ENCODE assay signal across 15 cellular contexts in genomic region chr5:177295929-177296328, GRCh38. TPM values are rescaled to one million over a fixed set of nuclear protein-coding genes. Genes with fewer than 3 reads are reported as not detected.
A peak's percentile ranks its signal among the peaks of the same experiment; 100 is the strongest.
DNase-seq lines count a peak whose midpoint lies in the region; ATAC-seq, FAIRE-seq and TF ChIP-seq lines count a peak whose summit lies in the region.
"Had no signal": no experiment of that assay in that cellular context is flagged by ENCODE, and none has a peak within 500 bp of the region (broad histone marks: within the 10 kb centered on the region; RNA-seq: fewer than 3 reads in every experiment).

No MANE protein-coding gene starts in this region.

- intact Hi-C loops in esophagus squamous epithelium (cut with DNase I) = no loop called here

- TF ChIP-seq CTCF in esophagus squamous epithelium (IDR thresholded peaks at IDR 0.05) = no peak

- CTCF ChIA-PET in activated CD4-positive, alpha-beta memory T cell treated with anti-CD3 and anti-CD28 coated beads, Interleukin-2, amount 10 ng/mL, durations not matched to agents 7 days and 5 days (lab: Charles Lee) = interaction anchor here (0.9 to 4.5 kb wide), 5 partner anchors 14 to 184 kb away, joined by 3 to 43 read pairs (median 4); no protein-coding TSS in a partner anchor

- peaks cover 36% of the 10 kb centered on the region for H4K20me1 ChIP-seq in BLaER1

- WGBS in esophagus squamous epithelium, 2 donors = 83 to 90% methylated on average over 4 of the region's 8 CpGs

- peaks cover 57% of the 10 kb centered on the region for H3K4me1 Mint-ChIP-seq in activated CD4-positive, alpha-beta memory T cell treated with anti-CD3 and anti-CD28 coated beads, Interleukin-2, amount 10 ng/mL, durations not matched to agents 7 days and 5 days
- peaks cover 40% of the 10 kb centered on the region for H3K4me1 Mint-ChIP-seq in memory B cell

- no peaks in the 10 kb centered on the region for H3K27me3 Mint-ChIP-seq in activated CD4-positive, alpha-beta memory T cell treated with anti-CD3 and anti-CD28 coated beads, Interleukin-2, amount 10 ng/mL, durations not matched to agents 7 days and 5 days
- no peaks in the 10 kb centered on the region for H3K27me3 Mint-ChIP-seq in memory B cell

- peak overlapping the region; percentile 100 for H3K4me2 ChIP-seq in BLaER1

- H3K9me3 ChIP-seq in BLaER1 = no peaks in the 10 kb centered on the region
- H3K9me3 ChIP-seq in esophagus squamous epithelium = no peaks in the 10 kb centered on the region
- H3K9me3 ChIP-seq: Peyer's patch had no signal

- TF ChIP-seq POLR2A in GM12891 (IDR thresholded peaks at IDR 0.05; ENCODE audit: low read depth, low read length) (no peak), esophagus squamous epithelium (IDR thresholded peaks at IDR 0.05) (no peak)

- H3K9ac ChIP-seq in BLaER1 = peak overlapping the region; percentile 49

- H3K36me3 ChIP-seq in BLaER1 (peaks cover 76% of the 10 kb centered on the region), esophagus squamous epithelium (peaks cover 33 to 82% (median 34%) of the 10 kb centered on the region in 3 donors)

- peak overlapping the region; percentile 72 for H3K27ac Mint-ChIP-seq in activated CD4-positive, alpha-beta memory T cell treated with anti-CD3 and anti-CD28 coated beads, Interleukin-2, amount 10 ng/mL, durations not matched to agents 7 days and 5 days
- H3K27ac Mint-ChIP-seq in memory B cell = peak overlapping the region; percentile 78

- DNase-seq in GM12891 (ENCODE audit: insufficient read length, low spot score) (no peak), memory B cell (ENCODE audit: low spot score in 2 of 2) (no peak), amygdala (lab: John Stamatoyannopoulos, UW) (no peak), ureter (ENCODE audit: low spot score) (no peak), AG08395 (ENCODE audit: low spot score) (no peak), esophagus squamous epithelium (lab: John Stamatoyannopoulos, UW) (no peak)
- DNase-seq in activated CD4-positive, alpha-beta memory T cell treated with anti-CD3 and anti-CD28 coated beads, Interleukin-2, amount 10 ng/mL, durations not matched to agents 7 days and 5 days = no peak
- DNase-seq: activated T-cell treated with anti-CD3 and anti-CD28 coated beads for 4 hours; NCI-H226; retina; stimulated activated CD4-positive, alpha-beta T cell treated with anti-CD3 and anti-CD28 coated beads, Interleukin-4, amount 100 ng/mL, for 24 hours; T1000 had no signal

- H3K4me3 ChIP-seq in BLaER1 (peak overlapping the region; percentile 8; the same call in 1 of the 2 replicates), esophagus squamous epithelium (no peak overlapping the region)
- H3K4me3 ChIP-seq: cardiac muscle cell, Peyer's patch had no signal

- H3K4me1 ChIP-seq in BLaER1 = peaks cover 68% of the 10 kb centered on the region
- peaks cover 18 to 36% (median 23%) of the 10 kb centered on the region in 3 donors for H3K4me1 ChIP-seq in esophagus squamous epithelium

- H3K36me3 Mint-ChIP-seq in activated CD4-positive, alpha-beta memory T cell treated with anti-CD3 and anti-CD28 coated beads, Interleukin-2, amount 10 ng/mL, durations not matched to agents 7 days and 5 days (ENCODE audit: low read depth) = peaks cover 76% of the 10 kb centered on the region
- peaks cover 24% of the 10 kb centered on the region for H3K36me3 Mint-ChIP-seq in memory B cell

- H3K27ac ChIP-seq in BLaER1 (peak overlapping the region; percentile 61), esophagus squamous epithelium (peak overlapping the region in 2 of 4 donors; percentile 28 to 32)
- H3K27ac ChIP-seq: cardiac muscle cell had no signal

- peak; percentile 18 for ATAC-seq in memory B cell (ENCODE audit: low read depth)

- FAIRE-seq in GM12891 (lab: Jason Lieb, UNC) = peak; percentile 72

- H3K9me3 Mint-ChIP-seq in activated CD4-positive, alpha-beta memory T cell treated with anti-CD3 and anti-CD28 coated beads, Interleukin-2, amount 10 ng/mL, durations not matched to agents 7 days and 5 days = no peaks in the 10 kb centered on the region
- no peaks in the 10 kb centered on the region for H3K9me3 Mint-ChIP-seq in memory B cell

- POLR2A ChIA-PET in activated CD4-positive, alpha-beta memory T cell treated with anti-CD3 and anti-CD28 coated beads, Interleukin-2, amount 10 ng/mL, durations not matched to agents 7 days and 5 days (lab: Charles Lee) = interaction anchor here (1.0 to 2.3 kb wide), 2 partner anchors 16 to 19 kb away, joined by 3 to 11 read pairs; partner anchors contain the start of gene MXD3

- no peak overlapping the region for H3K4me3 Mint-ChIP-seq in activated CD4-positive, alpha-beta memory T cell treated with anti-CD3 and anti-CD28 coated beads, Interleukin-2, amount 10 ng/mL, durations not matched to agents 7 days and 5 days
- H3K4me3 Mint-ChIP-seq in memory B cell = peak overlapping the region; percentile 67

- H3K27me3 ChIP-seq in BLaER1 = no peaks in the 10 kb centered on the region
- no peaks in the 10 kb centered on the region for H3K27me3 ChIP-seq in esophagus squamous epithelium
- H3K27me3 ChIP-seq: cardiac muscle cell, Peyer's patch had no signal

TF ChIP-seq in GM12891, 5 proteins besides CTCF, POLR2A, EP300 and RAD21:
- TF ChIP-seq SPI1 (IDR thresholded peaks at IDR 0.05; ENCODE audit: low read depth, low read length) (peak; percentile 49), POU2F2 (IDR thresholded peaks at IDR 0.05; ENCODE audit: low read depth, low read length) (no peak)

RNA-seq across cellular contexts. Expression of gene RAB24, which starts 7.6 kb away (rescaled TPM):
- polyA plus RNA-seq in GM12891 (2012; ENCODE audit: low read depth, missing spikeins) = 28.4 TPM
- total RNA-seq in activated CD4-positive, alpha-beta memory T cell treated with anti-CD3 and anti-CD28 coated beads, Interleukin-2, amount 10 ng/mL, durations not matched to agents 7 days and 5 days = 10 to 100 TPM; 43.0 to 46.6 TPM
- total RNA-seq in ureter (14.9 TPM), esophagus squamous epithelium (10 to 100 TPM; 24.0 to 74.4 (median 49.8) TPM)

RNA-seq across cellular contexts. Expression of gene PRELID1, which starts 7.7 kb away (rescaled TPM):
- polyA plus RNA-seq in GM12891 (2012; ENCODE audit: low read depth, missing spikeins) = 175 TPM
- total RNA-seq in activated CD4-positive, alpha-beta memory T cell treated with anti-CD3 and anti-CD28 coated beads, Interleukin-2, amount 10 ng/mL, durations not matched to agents 7 days and 5 days = 100 to 1,000 TPM; 153 to 156 TPM
- total RNA-seq in ureter (121 TPM), esophagus squamous epithelium (100 to 1,000 TPM in 2 of 4 donors, 10 to 100 TPM in 2; 88.7 to 184 (median 108) TPM)

RNA-seq across cellular contexts. Expression of gene MXD3, which starts 15.8 kb away (rescaled TPM):
- 11.9 TPM for polyA plus RNA-seq in GM12891 (2012; ENCODE audit: low read depth, missing spikeins)
- total RNA-seq in activated CD4-positive, alpha-beta memory T cell treated with anti-CD3 and anti-CD28 coated beads, Interleukin-2, amount 10 ng/mL, durations not matched to agents 7 days and 5 days = 10 to 100 TPM; 74.1 to 75.0 TPM
- total RNA-seq in ureter (7.8 TPM), esophagus squamous epithelium (10 to 100 TPM in 2 of 4 donors, 1 to 10 TPM in 2; 7.4 to 15.3 (median 9.5) TPM)

RNA-seq across cellular contexts. Expression of gene LMAN2, which starts 55.5 kb away (rescaled TPM):
- 139 TPM for polyA plus RNA-seq in GM12891 (2012; ENCODE audit: low read depth, missing spikeins)
- total RNA-seq in activated CD4-positive, alpha-beta memory T cell treated with anti-CD3 and anti-CD28 coated beads, Interleukin-2, amount 10 ng/mL, durations not matched to agents 7 days and 5 days = 100 to 1,000 TPM; 145 to 149 TPM
- total RNA-seq in ureter (129 TPM), esophagus squamous epithelium (100 to 1,000 TPM; 225 to 384 (median 257) TPM)
